In genomic region chr7:105878746-105879605, GRCh38 we compare ENCODE assay signal across 11 cellular contexts. TPM values are rescaled to one million over a fixed set of nuclear protein-coding genes. Genes with fewer than 3 reads are reported as not detected.
DNase-seq lines count a peak whose midpoint lies in the region; ATAC-seq and TF ChIP-seq lines count a peak whose summit lies in the region.
"Had no signal": no experiment of that assay in that cellular context is flagged by ENCODE, and none has a peak within 500 bp of the region (broad histone marks: within the 10 kb centered on the region; RNA-seq: fewer than 3 reads in every experiment).

No MANE protein-coding gene starts in this region.

- intact Hi-C loops in HCT116 (cut with micrococcal nuclease) (loop anchor here (5.0 to 10.0 kb wide), 2 partner anchors 117 to 224 kb away; no protein-coding TSS in a partner anchor), left cardiac atrium (cut with DNase I) (loop anchor here in 1 of 2 donors (10.0 kb wide), 2 partner anchors 136 to 224 kb away; no protein-coding TSS in a partner anchor)
- intact Hi-C loops in naive thymus-derived CD4-positive, alpha-beta T cell (cut with micrococcal nuclease), result loop anchor here (2.0 to 5.0 kb wide), 7 partner anchors 18 to 937 kb away; partner anchors contain the start of gene RINT1 (in 1 of the 2)

- H3K9ac ChIP-seq in HCT116 (ENCODE audit: low read length), result no peak overlapping the region

- no peak overlapping the region for H2AFZ ChIP-seq in HCT116 (ENCODE audit: low read depth, low read length, poor library complexity, severe bottlenecking)

- TF ChIP-seq POLR2A in HCT116 (IDR thresholded peaks at IDR 0.05; ENCODE audit: borderline replicate concordance, extremely low read depth, insufficient read depth, insufficient read length), result no peak

- H3K4me2 ChIP-seq in HCT116 (ENCODE audit: low read length), result peak overlapping the region; percentile 90

- peaks cover 65% of the 10 kb centered on the region for H3K4me1 ChIP-seq in CD4-positive, CD25-positive, alpha-beta regulatory T cell (ENCODE audit: control insufficient read depth, insufficient read depth, low read length, poor library complexity, severe bottlenecking)
- peaks cover 11 to 30% of the 10 kb centered on the region in 2 experiments for H3K4me1 ChIP-seq in HCT116 (ENCODE audit: control insufficient read depth in 1 of 2, insufficient read depth in 2 of 2, low read length in 2 of 2)
- peaks cover 10 to 33% of the 10 kb centered on the region in 2 donors for H3K4me1 ChIP-seq in naive thymus-derived CD4-positive, alpha-beta T cell (ENCODE audit: control insufficient read depth in 2 of 2, insufficient read depth in 2 of 2, low read length in 2 of 2)

- peaks cover 52% of the 10 kb centered on the region for H3K79me2 ChIP-seq in HCT116 (ENCODE audit: insufficient read depth, low read length)

- H3K9me3 ChIP-seq in CD4-positive, CD25-positive, alpha-beta regulatory T cell (ENCODE audit: control insufficient read depth in 2 of 2, low read length in 2 of 2), result no peaks in the 10 kb centered on the region
- H3K9me3 ChIP-seq in HCT116 (ENCODE audit: control insufficient read depth in 1 of 2, insufficient read depth in 1 of 2, low read depth in 1 of 2, low read length in 2 of 2), result no peaks in the 10 kb centered on the region
- no peaks in the 10 kb centered on the region for H3K9me3 ChIP-seq in naive thymus-derived CD4-positive, alpha-beta T cell (ENCODE audit: control insufficient read depth in 2 of 3, low read length in 3 of 3)
- H3K9me3 ChIP-seq: ascending aorta had no signal

- no TSS peak for BruUV-seq in HCT116 (replicated peaks; lab: Mats Ljungman, UMichigan)

- H3K36me3 ChIP-seq in CD4-positive, CD25-positive, alpha-beta regulatory T cell (ENCODE audit: control insufficient read depth, insufficient read depth, low read length), result peaks cover 2% of the 10 kb centered on the region
- no peaks in the 10 kb centered on the region for H3K36me3 ChIP-seq in HCT116 (ENCODE audit: control insufficient read depth in 1 of 2, insufficient read depth in 2 of 2, low read length in 2 of 2)
- H3K36me3 ChIP-seq in naive thymus-derived CD4-positive, alpha-beta T cell (ENCODE audit: control insufficient read depth in 2 of 3, insufficient read depth in 3 of 3, low read length in 3 of 3), result peaks cover 0 to 3% (median 0%) of the 10 kb centered on the region in 3 experiments
- H3K36me3 ChIP-seq: ascending aorta had no signal

- peaks cover 32 to 80% (median 55%) of the 10 kb centered on the region in 4 donors for H3K4me1 Mint-ChIP-seq in CD4-positive, CD25-positive, alpha-beta regulatory T cell
- H3K4me1 Mint-ChIP-seq in central memory CD8-positive, alpha-beta T cell, result peaks cover 76% of the 10 kb centered on the region
- H3K4me1 Mint-ChIP-seq in naive thymus-derived CD4-positive, alpha-beta T cell, result peaks cover 33 to 79% (median 59%) of the 10 kb centered on the region in 7 donors

- peak overlapping the region; percentile 37 to 85 (median 41) for H3K27ac Mint-ChIP-seq in CD4-positive, CD25-positive, alpha-beta regulatory T cell
- H3K27ac Mint-ChIP-seq in central memory CD8-positive, alpha-beta T cell (ENCODE audit: low read depth), result peak overlapping the region; percentile 0
- H3K27ac Mint-ChIP-seq in naive thymus-derived CD4-positive, alpha-beta T cell, result peak overlapping the region in 8 of 9 donors; percentile 0 to 90 (median 76)
- H3K27ac Mint-ChIP-seq: activated T-cell treated with anti-CD3 and anti-CD28 coated beads, Interleukin-2, amount 50 U/mL, for 24 hours had no signal

- no peaks in the 10 kb centered on the region for H4K20me1 ChIP-seq in HCT116 (ENCODE audit: insufficient read depth)

- no peak for TF ChIP-seq RAD21 in HCT116 (IDR thresholded peaks at IDR 0.05; ENCODE audit: low read depth)

- POLR2A ChIA-PET in HCT116 (lab: Charles Lee), result no interaction called here
- POLR2A ChIA-PET in naive thymus-derived CD4-positive, alpha-beta T cell (lab: Charles Lee), result interaction anchor here (0.6 to 2.0 kb wide), 7 partner anchors 9 to 132 kb away, joined by 3 to 6 read pairs (median 3); no protein-coding TSS in a partner anchor

- RAD21 ChIA-PET in HCT116 (lab: Charles Lee; ENCODE audit: low non-redundant PET in 1 of 2, low total read pairs in 2 of 2, uncharacterized antibody in 2 of 2, unreplicated experiment in 2 of 2), result no interaction called here

- CTCF ChIA-PET in HCT116 (lab: Charles Lee), result no interaction called here
- CTCF ChIA-PET in naive thymus-derived CD4-positive, alpha-beta T cell (lab: Charles Lee), result interaction anchor here (0.9 to 2.9 kb wide), 7 partner anchors 47 to 222 kb away, joined by 3 to 28 read pairs (median 3); no protein-coding TSS in a partner anchor

- no peaks in the 10 kb centered on the region for H3K27me3 Mint-ChIP-seq in CD4-positive, CD25-positive, alpha-beta regulatory T cell
- no peaks in the 10 kb centered on the region for H3K27me3 Mint-ChIP-seq in central memory CD8-positive, alpha-beta T cell
- H3K27me3 Mint-ChIP-seq in naive thymus-derived CD4-positive, alpha-beta T cell, result peaks cover 0 to 37% (median 0%) of the 10 kb centered on the region in 5 donors

- H3K9me3 Mint-ChIP-seq in CD4-positive, CD25-positive, alpha-beta regulatory T cell, result peaks cover 0 to 2% (median 0%) of the 10 kb centered on the region in 7 donors
- H3K9me3 Mint-ChIP-seq in central memory CD8-positive, alpha-beta T cell, result no peaks in the 10 kb centered on the region
- H3K9me3 Mint-ChIP-seq in naive thymus-derived CD4-positive, alpha-beta T cell, result peaks cover 0 to 3% (median 0%) of the 10 kb centered on the region in 11 donors
- H3K9me3 Mint-ChIP-seq: activated T-cell treated with anti-CD3 and anti-CD28 coated beads, Interleukin-2, amount 50 U/mL, for 24 hours had no signal

- H3K27me3 ChIP-seq in CD4-positive, CD25-positive, alpha-beta regulatory T cell (ENCODE audit: control insufficient read depth, insufficient read depth, low read length), result no peaks in the 10 kb centered on the region
- H3K27me3 ChIP-seq in HCT116 (ENCODE audit: insufficient read depth, low read length), result no peaks in the 10 kb centered on the region
- no peaks in the 10 kb centered on the region for H3K27me3 ChIP-seq in naive thymus-derived CD4-positive, alpha-beta T cell (ENCODE audit: control insufficient read depth in 2 of 2, insufficient read depth in 2 of 2, low read length in 2 of 2)
- H3K27me3 ChIP-seq: ascending aorta, dorsolateral prefrontal cortex had no signal

- H3K36me3 Mint-ChIP-seq in CD4-positive, CD25-positive, alpha-beta regulatory T cell, result peaks cover 5% of the 10 kb centered on the region
- peaks cover 10% of the 10 kb centered on the region for H3K36me3 Mint-ChIP-seq in central memory CD8-positive, alpha-beta T cell (ENCODE audit: insufficient read depth)
- H3K36me3 Mint-ChIP-seq in naive thymus-derived CD4-positive, alpha-beta T cell, result peaks cover 0 to 4% (median 0%) of the 10 kb centered on the region in 5 donors

- H3K27ac ChIP-seq in CD4-positive, CD25-positive, alpha-beta regulatory T cell (ENCODE audit: insufficient read depth, low read length, poor library complexity, severe bottlenecking), result no peak overlapping the region
- no peak overlapping the region for H3K27ac ChIP-seq in HCT116 (ENCODE audit: low read depth, low read length)
- no peak overlapping the region for H3K27ac ChIP-seq in naive thymus-derived CD4-positive, alpha-beta T cell (ENCODE audit: low read depth, low read length)
- H3K27ac ChIP-seq: ascending aorta had no signal

- peak overlapping the region; percentile 92 for H3K4me3 ChIP-seq in CD4-positive, CD25-positive, alpha-beta regulatory T cell (ENCODE audit: low read depth, low read length)
- H3K4me3 ChIP-seq in HCT116 (replicated peaks in 1 of 2; ENCODE audit: low read depth in 1 of 2, low read length in 2 of 2), result no peak overlapping the region
- H3K4me3 ChIP-seq in naive thymus-derived CD4-positive, alpha-beta T cell (ENCODE audit: low read length), result no peak overlapping the region

- no peak for ATAC-seq in CD4-positive, CD25-positive, alpha-beta regulatory T cell (ENCODE audit: low read depth in 2 of 2)
- ATAC-seq in HCT116, result no peak
- ATAC-seq in central memory CD8-positive, alpha-beta T cell (replicated peaks; ENCODE audit: extremely low read depth, poor library complexity, severe bottlenecking), result no peak
- no peak for ATAC-seq in naive thymus-derived CD4-positive, alpha-beta T cell
- ATAC-seq in left cardiac atrium, result no peak

- H3K4me3 Mint-ChIP-seq in CD4-positive, CD25-positive, alpha-beta regulatory T cell, result peak overlapping the region; percentile 91 to 95 (median 94)
- H3K4me3 Mint-ChIP-seq in central memory CD8-positive, alpha-beta T cell, result peak overlapping the region; percentile 84
- H3K4me3 Mint-ChIP-seq in naive thymus-derived CD4-positive, alpha-beta T cell, result peak overlapping the region in 9 of 10 donors; percentile 81 to 94 (median 92)

- no peaks in the 10 kb centered on the region for H3K9me2 ChIP-seq in HCT116 (ENCODE audit: insufficient read depth)

- no peak for TF ChIP-seq CTCF in HCT116 (IDR thresholded peaks at IDR 0.05 in 2 of 3, conservative IDR thresholded peaks at IDR 0.05 in 1 of 3; ENCODE audit: borderline replicate concordance in 1 of 3, insufficient read depth in 1 of 3, low read depth in 2 of 3, low read length in 2 of 3)

- DNase-seq in CD4-positive, CD25-positive, alpha-beta regulatory T cell, result no peak
- DNase-seq in HCT116 (ENCODE audit: low read depth, low spot score) (no peak), left cardiac atrium (no peak), COLO668 (lab: John Stamatoyannopoulos, UW; ENCODE audit: unreplicated experiment) (no peak), A172 (ENCODE audit: low spot score) (no peak)
- no peak for DNase-seq in central memory CD8-positive, alpha-beta T cell (ENCODE audit: low spot score in 2 of 2)
- DNase-seq in naive thymus-derived CD4-positive, alpha-beta T cell, result no peak
- DNase-seq: activated T-cell treated with anti-CD3 and anti-CD28 coated beads, Interleukin-2, amount 50 U/mL, for 24 hours; NCI-H146 had no signal

TF ChIP-seq in HCT116, 20 proteins besides CTCF, POLR2A, EP300 and RAD21 (continues in another document):
- TF ChIP-seq SP1 (IDR thresholded peaks at IDR 0.05; ENCODE audit: low read depth) (no peak), ZFX (IDR thresholded peaks at IDR 0.05) (no peak), MAX (IDR thresholded peaks at IDR 0.05) (no peak), CBX3 (IDR thresholded peaks at IDR 0.05; ENCODE audit: low read depth) (no peak)

RNA-seq across cellular contexts. Expression of gene ATXN7L1, which starts 2.6 kb away (rescaled TPM):
- 78.9 TPM for total RNA-seq in CD4-positive, CD25-positive, alpha-beta regulatory T cell
- polyA plus RNA-seq in CD4-positive, CD25-positive, alpha-beta regulatory T cell, result 10 to 100 TPM; 25.8 to 28.1 (median 26.5) TPM
- total RNA-seq in HCT116 (2021; ENCODE audit: unreplicated experiment) (11.5 TPM), left cardiac atrium (1 to 10 TPM; 5.7 to 6.0 TPM)
- 5.3 and 6.1 TPM in 2 replicates for polyA plus RNA-seq in HCT116 (2012)
- 10 to 100 TPM; 18.5 to 52.4 (median 46.7) TPM for total RNA-seq in naive thymus-derived CD4-positive, alpha-beta T cell
- 10 to 100 TPM; 19.8 to 21.1 TPM for polyA plus RNA-seq in naive thymus-derived CD4-positive, alpha-beta T cell
- total RNA-seq in A172 (2014; rRNA removed; shearing (Covaris generic)), result 1.6 and 10.2 TPM in 2 replicates

Comparison
In these comparisons a context has a peak if more than half of its experiments do, and no peak if none do; other contexts are left out.
1. H3K27ac Mint-ChIP-seq: peak in every context shown above with its lines; median percentile 76 in naive thymus-derived CD4-positive, alpha-beta T cell; 41 in CD4-positive, CD25-positive, alpha-beta regulatory T cell; 0 in central memory CD8-positive, alpha-beta T cell.